In genomic region chr10:9545073-9545472, GRCh38 we compare ENCODE assay signal across 18 cellular contexts.
DNase-seq lines count a peak whose midpoint lies in the region; ATAC-seq and TF ChIP-seq lines count a peak whose summit lies in the region.
"Had no signal": no experiment of that assay in that cellular context is flagged by ENCODE, and none has a peak within 500 bp of the region (broad histone marks: within the 10 kb centered on the region; RNA-seq: fewer than 3 reads in every experiment).

No MANE protein-coding gene starts in this region.

- H4K5ac ChIP-seq in mesendoderm (ENCODE audit: low read length), result no peak overlapping the region

- H2AK5ac ChIP-seq in mesendoderm (ENCODE audit: low read length), result no peak overlapping the region

- no peak overlapping the region for H3K9ac ChIP-seq in NT2/D1 (ENCODE audit: insufficient read length, low read depth)
- H3K9ac ChIP-seq in mesendoderm (ENCODE audit: low read length), result no peak overlapping the region
- H3K9ac ChIP-seq: BLaER1 treated with 17β-estradiol and CSF1 and Interleukin-3, amounts not matched to agents 10 nM and 100 nM; SK-N-SH had no signal

- H3K27ac Mint-ChIP-seq in T-helper 17 cell, result no peak overlapping the region

- H3K4me3 Mint-ChIP-seq in T-helper 17 cell, result no peak overlapping the region

- no peak overlapping the region for H3K4me2 ChIP-seq in mesendoderm (ENCODE audit: low read length)
- H3K4me2 ChIP-seq: BLaER1 treated with 17β-estradiol and CSF1 and Interleukin-3, amounts not matched to agents 10 nM and 100 nM; PC-9; SK-N-SH had no signal

- no peak overlapping the region for H3K56ac ChIP-seq in mesendoderm (ENCODE audit: low read length)

- H3K4me1 ChIP-seq in NT2/D1 (ENCODE audit: insufficient read depth, insufficient read length) (no peaks in the 10 kb centered on the region), mesendoderm (ENCODE audit: control insufficient read depth, low read depth, low read length) (no peaks in the 10 kb centered on the region)
- H3K4me1 ChIP-seq: BLaER1 treated with 17β-estradiol and CSF1 and Interleukin-3, amounts not matched to agents 10 nM and 100 nM; HAP-1 had no signal

- WGBS in mesendoderm (ENCODE audit: extremely low coverage, insufficient coverage, low lambda C conversion rate), result no CpG with 5 or more reads among the region's 2 CpGs

- H3K9me3 ChIP-seq in NT2/D1 (ENCODE audit: insufficient read depth, low read length) (no peaks in the 10 kb centered on the region), T-helper 17 cell (ENCODE audit: control insufficient read depth, low read length, poor library complexity, severe bottlenecking) (no peaks in the 10 kb centered on the region)
- H3K9me3 ChIP-seq: BLaER1 treated with 17β-estradiol and CSF1 and Interleukin-3, amounts not matched to agents 10 nM and 100 nM; HAP-1; SK-N-SH had no signal

- no peak overlapping the region for H4K8ac ChIP-seq in mesendoderm (ENCODE audit: low read depth, low read length)

- no peak overlapping the region for H3K4ac ChIP-seq in mesendoderm (ENCODE audit: low read depth, low read length)

- H3K36me3 ChIP-seq in NT2/D1 (ENCODE audit: insufficient read depth, insufficient read length, low read length), result no peaks in the 10 kb centered on the region
- no peaks in the 10 kb centered on the region for H3K36me3 ChIP-seq in mesendoderm (ENCODE audit: control insufficient read depth, insufficient read depth, low read length)
- H3K36me3 ChIP-seq: BLaER1 treated with 17β-estradiol and CSF1 and Interleukin-3, amounts not matched to agents 10 nM and 100 nM; HAP-1 had no signal

- H3K23ac ChIP-seq in mesendoderm (ENCODE audit: low read length), result no peak overlapping the region

- H3K79me1 ChIP-seq in mesendoderm (ENCODE audit: low read length), result no peaks in the 10 kb centered on the region

- no peaks in the 10 kb centered on the region for H3K36me3 Mint-ChIP-seq in T-helper 17 cell (ENCODE audit: low read depth)

- H3K4me1 Mint-ChIP-seq in T-helper 17 cell, result no peaks in the 10 kb centered on the region

- no peak for ATAC-seq in HG02870 (IDR thresholded peaks at IDR 0.05; ENCODE audit: unreplicated experiment)
- ATAC-seq in T-helper 17 cell, result no peak

- no peak overlapping the region for H2BK5ac ChIP-seq in mesendoderm (ENCODE audit: low read length)

- H3K4me3 ChIP-seq in NT2/D1 (ENCODE audit: insufficient read length, low read depth), result no peak overlapping the region
- no peak overlapping the region for H3K4me3 ChIP-seq in fibroblast of villous mesenchyme (ENCODE audit: low read depth, low read length)
- H3K4me3 ChIP-seq in mesendoderm (ENCODE audit: low read length), result no peak overlapping the region
- H3K4me3 ChIP-seq: BLaER1 treated with 17β-estradiol and CSF1 and Interleukin-3, amounts not matched to agents 10 nM and 100 nM; HAP-1; PC-9 had no signal

- peak; percentile 11 for DNase-seq in ELF-1 (ENCODE audit: low read depth, low spot score)
- peak; percentile 32 for DNase-seq in NT2/D1 (ENCODE audit: low read depth, low spot score)
- peak; percentile 11 for DNase-seq in fibroblast of villous mesenchyme (ENCODE audit: low read depth)
- DNase-seq in mesendoderm, result peak; percentile 91
- DNase-seq in NOMO-1 treated with DMSO at 0.1 percent for 48 hours (lab: John Stamatoyannopoulos, UW; ENCODE audit: unreplicated experiment), result no peak
- no peak for DNase-seq in COR-L47 (lab: John Stamatoyannopoulos, UW)
- DNase-seq in T-helper 17 cell, result no peak
- DNase-seq: 8988T, EL, NCI-H1048, NCI-H146, NCI-H2107, NCI-H345, PC-9, SK-N-SH had no signal

- H2BK120ac ChIP-seq in mesendoderm (ENCODE audit: low read depth, low read length), result no peak overlapping the region

- no peak for TF ChIP-seq CTCF in fibroblast of villous mesenchyme (IDR thresholded peaks at IDR 0.05; ENCODE audit: insufficient read depth, low read depth, low read length)

- H3K18ac ChIP-seq in mesendoderm (ENCODE audit: low read length), result no peak overlapping the region

- H3K79me2 ChIP-seq in mesendoderm (ENCODE audit: control insufficient read depth, insufficient read depth, low read length), result no peaks in the 10 kb centered on the region

- H2BK15ac ChIP-seq in mesendoderm (replicated peaks; ENCODE audit: low read depth), result no peak overlapping the region

- H3K27me3 ChIP-seq in NT2/D1 (ENCODE audit: insufficient read depth, insufficient read length), result no peaks in the 10 kb centered on the region
- H3K27me3 ChIP-seq in mesendoderm (ENCODE audit: insufficient read depth, low read length, poor library complexity), result no peaks in the 10 kb centered on the region
- H3K27me3 ChIP-seq: BLaER1 treated with 17β-estradiol and CSF1 and Interleukin-3, amounts not matched to agents 10 nM and 100 nM had no signal

- H3K27me3 Mint-ChIP-seq in T-helper 17 cell, result peaks cover 11% of the 10 kb centered on the region

- H3K27ac ChIP-seq in mesendoderm (ENCODE audit: low read depth, low read length), result no peak overlapping the region
- H3K27ac ChIP-seq: BLaER1 treated with 17β-estradiol and CSF1 and Interleukin-3, amounts not matched to agents 10 nM and 100 nM; PC-9 had no signal

Comparison
In these comparisons a context has a peak if more than half of its experiments do, and no peak if none do; other contexts are left out.
1. DNase-seq: peak in ELF-1 (single experiment), NT2/D1 (single experiment), fibroblast of villous mesenchyme (single experiment) and mesendoderm (single experiment); none in NOMO-1 treated with DMSO at 0.1 percent for 48 hours (single experiment), COR-L47 (single experiment) and T-helper 17 cell (0 of 3).